21 cellular contexts compared by ENCODE assay signal in genomic region chr22:26806445-26807170, GRCh38.
"Had no signal": no experiment of that assay in that cellular context is flagged by ENCODE, and none has a peak within 500 bp of the region (broad histone marks: within the 10 kb centered on the region; RNA-seq: fewer than 3 reads in every experiment).

No MANE protein-coding gene starts in this region.

- H3K4me1 ChIP-seq: foreskin keratinocyte, lower lobe of right lung, right atrium auricular region, tibial nerve, upper lobe of right lung, vagina had no signal

- H3K27ac ChIP-seq: foreskin keratinocyte, left ventricle myocardium inferior, lower lobe of right lung, neutrophil, right atrium auricular region, sigmoid colon, skin epidermis, testis, tibial nerve, upper lobe of right lung, vagina had no signal

- H3K4me1 Mint-ChIP-seq: immature natural killer cell; memory B cell; naive B cell; stimulated activated naive B cell treated with anti-CD40 and anti-IgM and Interleukin-4, amounts not matched to agents 10 μg/mL and 1 μg/mL and 100 μg/mL, for 72 hours; stimulated activated naive CD8-positive, alpha-beta T cell treated with anti-CD3 and anti-CD28 coated beads, Interleukin-15, amount 100 ng/mL, for 72 hours had no signal

- H3K36me3 ChIP-seq: left ventricle myocardium inferior, lower lobe of right lung, neutrophil, right atrium auricular region, sigmoid colon, upper lobe of right lung, vagina had no signal

- H3K27me3 ChIP-seq: right atrium auricular region, sigmoid colon, testis, upper lobe of right lung, vagina had no signal

- H3K9me3 Mint-ChIP-seq: immature natural killer cell; memory B cell; nephron; stimulated activated naive B cell treated with anti-CD40 and anti-IgM and Interleukin-4, amounts not matched to agents 10 μg/mL and 1 μg/mL and 100 μg/mL, for 72 hours had no signal

- DNase-seq: dermis blood vessel endothelial cell; erythroblast; foreskin keratinocyte; immature natural killer cell; left ventricle myocardium inferior; lower lobe of right lung; naive B cell; sigmoid colon; stimulated activated CD4-positive, alpha-beta T cell treated with anti-CD3 and anti-CD28 coated beads, Interleukin-2, amount 100 ng/mL, for 24 hours; stimulated activated CD4-positive, alpha-beta T cell treated with anti-CD3 and anti-CD28 coated beads, Interleukin-4, amount 100 ng/mL, for 4 hours; stimulated activated naive B cell treated with anti-CD40 and anti-IgM and Interleukin-4, amounts not matched to agents 10 μg/mL and 1 μg/mL and 100 μg/mL, for 72 hours; stimulated activated naive CD8-positive, alpha-beta T cell treated with anti-CD3 and anti-CD28 coated beads, Interleukin-15, amount 100 ng/mL, for 72 hours; testis; upper lobe of right lung had no signal

- H3K27me3 Mint-ChIP-seq: memory B cell; naive B cell; stimulated activated naive B cell treated with anti-CD40 and anti-IgM and Interleukin-4, amounts not matched to agents 10 μg/mL and 1 μg/mL and 100 μg/mL, for 72 hours; stimulated activated naive CD8-positive, alpha-beta T cell treated with anti-CD3 and anti-CD28 coated beads, Interleukin-15, amount 100 ng/mL, for 72 hours had no signal

- H3K4me3 ChIP-seq: left ventricle myocardium inferior, lower lobe of right lung, right atrium auricular region, sigmoid colon, skin epidermis, testis, tibial nerve, upper lobe of right lung, vagina had no signal

- H3K27ac Mint-ChIP-seq: immature natural killer cell; memory B cell; naive B cell; stimulated activated naive B cell treated with anti-CD40 and anti-IgM and Interleukin-4, amounts not matched to agents 10 μg/mL and 1 μg/mL and 100 μg/mL, for 72 hours had no signal

- H3K4me3 Mint-ChIP-seq: immature natural killer cell; memory B cell; naive B cell; nephron; stimulated activated naive B cell treated with anti-CD40 and anti-IgM and Interleukin-4, amounts not matched to agents 10 μg/mL and 1 μg/mL and 100 μg/mL, for 72 hours; stimulated activated naive CD8-positive, alpha-beta T cell treated with anti-CD3 and anti-CD28 coated beads, Interleukin-15, amount 100 ng/mL, for 72 hours had no signal

- H3K9me3 ChIP-seq: left ventricle myocardium inferior, lower lobe of right lung, neutrophil, right atrium auricular region, testis, tibial nerve, upper lobe of right lung, vagina had no signal
